16 cellular contexts compared by ENCODE assay signal in the genomic region with DNA sequence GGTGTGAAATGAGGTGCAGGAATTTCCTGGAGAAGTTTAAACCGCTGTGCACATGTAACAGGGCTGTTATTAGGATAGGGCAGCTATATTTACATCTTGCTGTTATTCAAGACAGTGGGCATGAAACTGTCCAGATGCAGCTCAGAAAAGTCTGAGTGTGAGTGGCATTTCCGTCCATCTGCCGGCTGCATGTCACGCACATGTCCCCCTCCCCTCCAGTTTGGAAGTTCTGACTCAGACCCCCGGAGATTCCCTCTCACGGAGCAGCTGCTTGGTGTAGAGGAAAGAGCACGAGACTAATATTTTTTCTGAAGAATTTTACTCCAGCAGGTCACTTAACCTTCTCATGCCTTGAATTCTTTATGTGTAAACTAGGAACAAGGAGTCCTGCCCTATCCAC.
DNase-seq lines count a peak whose midpoint lies in the region; ATAC-seq and TF ChIP-seq lines count a peak whose summit lies in the region.
"Had no signal": no experiment of that assay in that cellular context is flagged by ENCODE, and none has a peak within 500 bp of the region (broad histone marks: within the 10 kb centered on the region; RNA-seq: fewer than 3 reads in every experiment).

No MANE protein-coding gene starts in this region.

- no peak for TF ChIP-seq POLR2A in breast epithelium (IDR thresholded peaks at IDR 0.05)

- no peak overlapping the region for H3K27ac ChIP-seq in breast epithelium
- H3K27ac ChIP-seq: heart right ventricle had no signal

- no peak for TF ChIP-seq CTCF in breast epithelium (IDR thresholded peaks at IDR 0.05)

- ATAC-seq in Right ventricle myocardium superior (ENCODE audit: poor library complexity), result peak; percentile 28
- no peak for ATAC-seq in left cardiac atrium
- ATAC-seq in GM21423 (IDR thresholded peaks at IDR 0.05; ENCODE audit: unreplicated experiment), result no peak
- ATAC-seq: activated CD4-positive, CD25-positive, alpha-beta regulatory T cell treated with anti-CD3 and anti-CD28 coated beads, Interleukin-2, amount 50 U/mL, for 24 hours; T-cell had no signal

- no peaks in the 10 kb centered on the region for H3K9me3 ChIP-seq in breast epithelium
- H3K9me3 ChIP-seq: heart right ventricle had no signal

- DNase-seq in Right ventricle myocardium superior (no peak), left cardiac atrium (no peak), brain pericyte (ENCODE audit: low read depth, low spot score) (peak; percentile 69), kidney glomerular epithelial cell (lab: John Stamatoyannopoulos, UW) (peak; percentile 22), DMS153 treated with DMSO at 0.1 percent for 48 hours (lab: John Stamatoyannopoulos, UW; ENCODE audit: unreplicated experiment) (no peak), breast epithelium (ENCODE audit: low spot score in 2 of 2) (no peak)
- no peak for DNase-seq in activated CD4-positive, CD25-positive, alpha-beta regulatory T cell (lab: John Stamatoyannopoulos, UW)
- DNase-seq: activated naive CD4-positive, alpha-beta T cell; caudate nucleus; CD8-positive, alpha-beta memory T cell; heart right ventricle; NCI-H1694 treated with DMSO at 0.1 percent for 48 hours; NCI-H526 treated with DMSO at 0.1 percent for 48 hours; T-cell had no signal

- peaks cover 2 to 4% of the 10 kb centered on the region in 2 donors for H3K4me1 ChIP-seq in breast epithelium

- H3K36me3 ChIP-seq in breast epithelium, result no peaks in the 10 kb centered on the region

- H3K4me3 ChIP-seq in breast epithelium, result no peak overlapping the region
- H3K4me3 ChIP-seq: heart right ventricle had no signal

- intact Hi-C loops in Right ventricle myocardium superior (cut with DNase I) (loop anchor here (5.0 kb wide), 1 partner anchor 40 kb away; no protein-coding TSS in a partner anchor), left cardiac atrium (cut with DNase I) (no loop called here), breast epithelium (cut with DNase I; ENCODE audit: low total_unique reads) (no loop called here)

- H3K27me3 ChIP-seq in breast epithelium, result no peaks in the 10 kb centered on the region
- H3K27me3 ChIP-seq: heart right ventricle had no signal

Comparison
In these comparisons a context has a peak if more than half of its experiments do, and no peak if none do; other contexts are left out.
1. DNase-seq: peak in brain pericyte (single experiment) and kidney glomerular epithelial cell (single experiment); none in Right ventricle myocardium superior (single experiment), left cardiac atrium (single experiment), DMS153 treated with DMSO at 0.1 percent for 48 hours (single experiment), breast epithelium (0 of 2) and activated CD4-positive, CD25-positive, alpha-beta regulatory T cell (0 of 4).